In the genomic region with DNA sequence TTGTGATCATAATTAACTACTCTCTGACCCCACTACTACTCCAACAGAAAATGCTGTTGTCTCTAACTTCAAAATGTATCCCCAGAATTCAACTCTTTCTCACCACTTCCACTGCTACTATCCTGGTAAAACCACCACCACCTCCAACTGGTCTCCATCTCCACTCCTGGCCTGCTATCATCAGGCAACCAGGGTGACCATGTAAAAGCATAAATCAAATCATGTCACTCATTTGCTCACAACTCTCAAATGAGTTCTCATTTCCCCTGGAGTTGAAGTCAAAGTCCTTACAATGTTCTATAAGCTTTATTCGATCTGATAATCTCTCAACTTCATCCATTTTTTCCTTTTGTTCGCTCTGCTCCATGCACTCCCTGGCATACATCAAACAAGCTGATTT, we compare ENCODE assay signal across 31 cellular contexts.
"Had no signal": no experiment of that assay in that cellular context is flagged by ENCODE, and none has a peak within 500 bp of the region (broad histone marks: within the 10 kb centered on the region; RNA-seq: fewer than 3 reads in every experiment).

No MANE protein-coding gene starts in this region.

- DNase-seq: activated CD4-positive, alpha-beta T cell treated with anti-CD3 and anti-CD28 coated beads for 36 hours; activated CD4-positive, alpha-beta T cell treated with anti-CD3 and anti-CD28 coated beads, Interleukin-2, amount 10 ng/mL, durations not matched to agents 7 days and 5 days; activated CD4-positive, alpha-beta T cell treated with anti-CD3 and anti-CD28 coated beads, Interleukin-2, amount 50 U/mL, for 48 hours; activated CD8-positive, alpha-beta memory T cell treated with anti-CD3 and anti-CD28 coated beads, Interleukin-2, amount 50 U/mL, for 4 hours; activated CD8-positive, alpha-beta T cell treated with anti-CD3 and anti-CD28 coated beads, Interleukin-2, amount 10 ng/mL, durations not matched to agents 7 days and 5 days; activated gamma-delta T cell treated with Interleukin-2 at 50 U/mL for 16 hours; activated naive CD4-positive, alpha-beta T cell treated with anti-CD3 and anti-CD28 coated beads for 36 hours; activated T-cell treated with anti-CD3 and anti-CD28 coated beads for 4 hours; activated T-cell treated with anti-CD3 and anti-CD28 coated beads, Interleukin-2, amount 50 U/mL, for 4 hours; adrenal gland; body of pancreas; NCI-H1105; NCI-H1417 treated with DMSO at 0.1 percent for 48 hours; NCI-H187 treated with DMSO at 0.1 percent for 48 hours; NCI-H2081 treated with DMSO at 0.1 percent for 48 hours; NCI-H345; NCI-H526; NCI-H748 treated with DMSO at 0.1 percent for 48 hours; NK-92 treated with Interleukin-12 subunit alpha and Interleukin-12 subunit beta, amount 100 ng/mL, for 24 hours; SHP77; SJCRH30 had no signal

- H3K9me3 ChIP-seq: adrenal gland, body of pancreas, breast epithelium had no signal

- H3K4me3 ChIP-seq: adrenal gland, body of pancreas, breast epithelium, SJCRH30, SK-N-MC had no signal

- H3K27ac ChIP-seq: adrenal gland, body of pancreas, breast epithelium, KMS-11, SJCRH30, SK-N-MC had no signal

- H3K27ac Mint-ChIP-seq: activated CD4-positive, alpha-beta T cell treated with anti-CD3 and anti-CD28 coated beads for 36 hours; activated CD4-positive, alpha-beta T cell treated with anti-CD3 and anti-CD28 coated beads, Interleukin-2, amount 10 ng/mL, durations not matched to agents 7 days and 5 days; activated CD8-positive, alpha-beta T cell treated with anti-CD3 and anti-CD28 coated beads, Interleukin-2, amount 10 ng/mL, durations not matched to agents 7 days and 5 days; activated naive CD4-positive, alpha-beta T cell treated with anti-CD3 and anti-CD28 coated beads for 36 hours; activated naive CD4-positive, alpha-beta T cell treated with anti-CD3 and anti-CD28 coated beads, Interleukin-2, amount 50 U/mL, for 72 hours; activated T-helper 1 cell treated with anti-CD3 and anti-CD28 coated beads, Interleukin-12 subunit alpha, Interleukin-12 subunit beta, Interleukin-2, Interleukin-4 antibody, amounts not matched to agents 30 ng/mL and 10 ng/mL and 1 ng/mL, durations not matched to agents 14 hours and 24 hours and 36 hours; T-helper 1 cell treated with Interleukin-12 subunit alpha and Interleukin-12 subunit beta and Interleukin-4 antibody, amounts not matched to agents 30 μg/mL and 1 μg/mL, for 36 hours; T-helper 2 cell treated with Interferon-gamma antibody and Interleukin-4, amounts not matched to agents 5 μg/mL and 100 μg/mL, for 36 hours; WTC11 had no signal

- H3K36me3 Mint-ChIP-seq: WTC11 had no signal

- H3K27me3 Mint-ChIP-seq: activated CD4-positive, alpha-beta T cell treated with anti-CD3 and anti-CD28 coated beads for 36 hours; activated CD4-positive, alpha-beta T cell treated with anti-CD3 and anti-CD28 coated beads, Interleukin-2, amount 10 ng/mL, durations not matched to agents 7 days and 5 days had no signal

- H3K4me3 Mint-ChIP-seq: activated CD4-positive, alpha-beta T cell treated with anti-CD3 and anti-CD28 coated beads for 36 hours; activated CD4-positive, alpha-beta T cell treated with anti-CD3 and anti-CD28 coated beads, Interleukin-2, amount 10 ng/mL, durations not matched to agents 7 days and 5 days; activated CD8-positive, alpha-beta T cell treated with anti-CD3 and anti-CD28 coated beads, Interleukin-2, amount 10 ng/mL, durations not matched to agents 7 days and 5 days; activated naive CD4-positive, alpha-beta T cell treated with anti-CD3 and anti-CD28 coated beads for 36 hours; activated T-cell treated with anti-CD3 and anti-CD28 coated beads, Interleukin-2, amount 50 U/mL, for 4 hours; activated T-helper 1 cell treated with anti-CD3 and anti-CD28 coated beads, Interleukin-12 subunit alpha, Interleukin-12 subunit beta, Interleukin-2, Interleukin-4 antibody, amounts not matched to agents 30 ng/mL and 10 ng/mL and 1 ng/mL, durations not matched to agents 14 hours and 24 hours and 36 hours; T-helper 1 cell treated with Interleukin-12 subunit alpha and Interleukin-12 subunit beta and Interleukin-4 antibody, amounts not matched to agents 30 μg/mL and 1 μg/mL, for 36 hours; T-helper 2 cell treated with Interferon-gamma antibody and Interleukin-4, amounts not matched to agents 5 μg/mL and 100 μg/mL, for 36 hours; WTC11 had no signal

- ATAC-seq: activated CD8-positive, alpha-beta T cell treated with anti-CD3 and anti-CD28 coated beads, Interleukin-2, amount 10 ng/mL, durations not matched to agents 7 days and 5 days; body of pancreas; Panc1; WTC11 had no signal

- FAIRE-seq: TTC549 had no signal

- H3K4me2 ChIP-seq: KMS-11 had no signal

- H3K27me3 ChIP-seq: adrenal gland, body of pancreas, breast epithelium, SJCRH30 had no signal

- H3K9me3 Mint-ChIP-seq: activated CD4-positive, alpha-beta T cell treated with anti-CD3 and anti-CD28 coated beads, Interleukin-2, amount 10 ng/mL, durations not matched to agents 7 days and 5 days; activated naive CD4-positive, alpha-beta T cell treated with anti-CD3 and anti-CD28 coated beads for 36 hours; activated T-cell treated with anti-CD3 and anti-CD28 coated beads, Interleukin-2, amount 50 U/mL, for 4 hours; activated T-helper 1 cell treated with anti-CD3 and anti-CD28 coated beads, Interleukin-12 subunit alpha, Interleukin-12 subunit beta, Interleukin-2, Interleukin-4 antibody, amounts not matched to agents 30 ng/mL and 10 ng/mL and 1 ng/mL, durations not matched to agents 14 hours and 24 hours and 36 hours; T-helper 2 cell treated with Interferon-gamma antibody and Interleukin-4, amounts not matched to agents 5 μg/mL and 100 μg/mL, for 36 hours; WTC11 had no signal

- H3K9ac ChIP-seq: KMS-11 had no signal

- H3K4me1 ChIP-seq: breast epithelium had no signal

- H3K36me3 ChIP-seq: adrenal gland, breast epithelium had no signal
